In genomic region chr3:23944007-23944760, GRCh38 we compare ENCODE assay signal across 1 cellular context.
TF ChIP-seq lines count a peak whose summit lies in the region.

No MANE protein-coding gene starts in this region.

TF ChIP-seq in H1, 55 proteins besides CTCF, POLR2A, EP300 and RAD21:
- no peak for TF ChIP-seq FOSL1 (IDR thresholded peaks at IDR 0.05; ENCODE audit: insufficient read depth, low read depth, low read length)
- no peak for TF ChIP-seq MAX (IDR thresholded peaks at IDR 0.05)
- TF ChIP-seq TAF1 (IDR thresholded peaks at IDR 0.05; ENCODE audit: low read depth, low read length) = no peak
- TF ChIP-seq SP1 (IDR thresholded peaks at IDR 0.05; ENCODE audit: low read depth, low read length) = 0 out of 2 replicates have a peak, but pooled peaks have one; percentile 3
- TF ChIP-seq BACH1 (IDR thresholded peaks at IDR 0.05; ENCODE audit: low read length) = no peak
- no peak for TF ChIP-seq KDM5A (IDR thresholded peaks at IDR 0.05; ENCODE audit: low read length)
- no peak for TF ChIP-seq HDAC6 (IDR thresholded peaks at IDR 0.05; ENCODE audit: low read depth, low read length)
- TF ChIP-seq TBP (IDR thresholded peaks at IDR 0.05; ENCODE audit: low read depth, low read length) = no peak
- TF ChIP-seq SIN3A (conservative IDR thresholded peaks at IDR 0.05 in 1 of 2, IDR thresholded peaks at IDR 0.05 in 1 of 2; ENCODE audit: low read depth in 1 of 2, low read length in 2 of 2) = peak in 1 of 2 experiments; percentile 4; a peak in 1 of 4 replicates
- no peak for TF ChIP-seq RBBP5 (IDR thresholded peaks at IDR 0.05; ENCODE audit: borderline replicate concordance, low read depth, low read length)
- no peak for TF ChIP-seq ATF3 (IDR thresholded peaks at IDR 0.05; ENCODE audit: insufficient read depth, low read depth, low read length)
- no peak for TF ChIP-seq CBX8 (IDR thresholded peaks at IDR 0.05; ENCODE audit: borderline replicate concordance, low read depth, low read length)
